ENCODE assay signal across 1 cellular context in the genomic region with DNA sequence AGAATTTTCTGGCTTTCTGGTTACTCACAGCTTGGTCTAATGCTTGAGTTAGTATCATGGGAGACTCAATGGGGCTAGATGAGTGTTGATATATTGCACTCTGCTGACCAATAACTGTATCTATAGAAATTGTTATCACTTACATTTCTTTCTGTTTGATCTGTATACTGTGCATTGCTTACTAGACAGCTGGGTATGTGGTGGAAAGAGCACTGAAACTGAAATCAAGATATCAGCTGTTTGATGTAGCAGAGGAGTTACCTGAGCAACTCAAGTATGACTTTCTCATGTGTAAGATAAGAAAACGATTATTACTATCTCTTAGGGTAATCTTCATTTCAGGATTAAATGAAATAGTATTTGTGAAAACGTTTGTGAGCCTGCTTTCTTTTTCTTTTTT.
TF ChIP-seq lines count a peak whose summit lies in the region.

No MANE protein-coding gene starts in this region.

TF ChIP-seq in GM12878, 131 proteins besides CTCF, POLR2A, EP300 and RAD21 (continued from another document):
- TF ChIP-seq, protein P1, sequence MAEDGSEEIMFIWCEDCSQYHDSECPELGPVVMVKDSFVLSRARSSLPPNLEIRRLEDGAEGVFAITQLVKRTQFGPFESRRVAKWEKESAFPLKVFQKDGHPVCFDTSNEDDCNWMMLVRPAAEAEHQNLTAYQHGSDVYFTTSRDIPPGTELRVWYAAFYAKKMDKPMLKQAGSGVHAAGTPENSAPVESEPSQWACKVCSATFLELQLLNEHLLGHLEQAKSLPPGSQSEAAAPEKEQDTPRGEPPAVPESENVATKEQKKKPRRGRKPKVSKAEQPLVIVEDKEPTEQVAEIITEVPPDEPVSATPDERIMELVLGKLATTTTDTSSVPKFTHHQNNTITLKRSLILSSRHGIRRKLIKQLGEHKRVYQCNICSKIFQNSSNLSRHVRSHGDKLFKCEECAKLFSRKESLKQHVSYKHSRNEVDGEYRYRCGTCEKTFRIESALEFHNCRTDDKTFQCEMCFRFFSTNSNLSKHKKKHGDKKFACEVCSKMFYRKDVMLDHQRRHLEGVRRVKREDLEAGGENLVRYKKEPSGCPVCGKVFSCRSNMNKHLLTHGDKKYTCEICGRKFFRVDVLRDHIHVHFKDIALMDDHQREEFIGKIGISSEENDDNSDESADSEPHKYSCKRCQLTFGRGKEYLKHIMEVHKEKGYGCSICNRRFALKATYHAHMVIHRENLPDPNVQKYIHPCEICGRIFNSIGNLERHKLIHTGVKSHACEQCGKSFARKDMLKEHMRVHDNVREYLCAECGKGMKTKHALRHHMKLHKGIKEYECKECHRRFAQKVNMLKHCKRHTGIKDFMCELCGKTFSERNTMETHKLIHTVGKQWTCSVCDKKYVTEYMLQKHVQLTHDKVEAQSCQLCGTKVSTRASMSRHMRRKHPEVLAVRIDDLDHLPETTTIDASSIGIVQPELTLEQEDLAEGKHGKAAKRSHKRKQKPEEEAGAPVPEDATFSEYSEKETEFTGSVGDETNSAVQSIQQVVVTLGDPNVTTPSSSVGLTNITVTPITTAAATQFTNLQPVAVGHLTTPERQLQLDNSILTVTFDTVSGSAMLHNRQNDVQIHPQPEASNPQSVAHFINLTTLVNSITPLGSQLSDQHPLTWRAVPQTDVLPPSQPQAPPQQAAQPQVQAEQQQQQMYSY (CRISPR knock-in tag; IDR thresholded peaks at IDR 0.05): no peak
- TF ChIP-seq BMI1 (IDR thresholded peaks at IDR 0.05; ENCODE audit: borderline replicate concordance): no peak
- TF ChIP-seq CREB1 (IDR thresholded peaks at IDR 0.05; ENCODE audit: low read depth): no peak
- TF ChIP-seq NR2C1 (IDR thresholded peaks at IDR 0.05): no peak
- no peak for TF ChIP-seq SUPT20H (IDR thresholded peaks at IDR 0.05; ENCODE audit: borderline replicate concordance, control insufficient read depth, low read depth, low read length)
- no peak for TF ChIP-seq ZNF274 (IDR thresholded peaks at IDR 0.05; ENCODE audit: insufficient read depth, insufficient read length)
- no peak for TF ChIP-seq SIN3A (IDR thresholded peaks at IDR 0.05; ENCODE audit: low read depth, low read length)
